ENCODE assay signal across 1 cellular context in genomic region chr19:40818480-40819399, GRCh38.
TF ChIP-seq lines count a peak whose summit lies in the region.
"Not testable (repeated sequence)": the region's sequence is repeated elsewhere in the genome, so short reads cannot be mapped to it uniquely, and the experiment has no call there.

No MANE protein-coding gene starts in this region.

TF ChIP-seq in HepG2, 621 proteins besides CTCF, POLR2A, EP300 and RAD21:
- TF ChIP-seq SALL1 (CRISPR knock-in tag; IDR thresholded peaks at IDR 0.05) (0 out of 2 replicates have a peak, but pooled peaks have one; percentile 6), KDM2A (CRISPR knock-in tag; IDR thresholded peaks at IDR 0.05; ENCODE audit: borderline replicate concordance, low read depth) (peak; percentile 33; the same call in 1 of the 2 replicates), SAP130 (CRISPR knock-in tag; IDR thresholded peaks at IDR 0.05; ENCODE audit: low read depth) (peak; percentile 24; the same call in 1 of the 2 replicates), GABPB1 (CRISPR knock-in tag; IDR thresholded peaks at IDR 0.05) (peak; percentile 40; the same call in 1 of the 2 replicates), ZNF574 (CRISPR knock-in tag; IDR thresholded peaks at IDR 0.05) (peak; percentile 38; the same call in 1 of the 2 replicates), THRA (CRISPR knock-in tag; IDR thresholded peaks at IDR 0.05; ENCODE audit: borderline replicate concordance) (peak; percentile 92), ZFY (CRISPR knock-in tag; IDR thresholded peaks at IDR 0.05) (peak; percentile 43; the same call in 1 of the 2 replicates), ZNF281 (CRISPR knock-in tag; IDR thresholded peaks at IDR 0.05; ENCODE audit: borderline replicate concordance) (0 out of 2 replicates have a peak, but pooled peaks have one; percentile 51), RARA (CRISPR knock-in tag; IDR thresholded peaks at IDR 0.05) (0 out of 2 replicates have a peak, but pooled peaks have one; percentile 29), RXRB (CRISPR knock-in tag; IDR thresholded peaks at IDR 0.05; ENCODE audit: borderline replicate concordance) (peak; percentile 83), HOXA3 (CRISPR knock-in tag; IDR thresholded peaks at IDR 0.05) (peak; percentile 48), HNF4A (CRISPR knock-in tag; IDR thresholded peaks at IDR 0.05) (peak; percentile 25; the same call in 1 of the 2 replicates), RXRA (CRISPR knock-in tag; IDR thresholded peaks at IDR 0.05) (peak; percentile 92), PHF21A (CRISPR knock-in tag; IDR thresholded peaks at IDR 0.05) (0 out of 2 replicates have a peak, but pooled peaks have one; percentile 19), NR2F6 (CRISPR knock-in tag; IDR thresholded peaks at IDR 0.05) (peak; percentile 55; the same call in 1 of the 2 replicates), STAG1 (CRISPR knock-in tag; IDR thresholded peaks at IDR 0.05) (peak; percentile 59), HDAC1 (CRISPR knock-in tag; IDR thresholded peaks at IDR 0.05) (0 out of 2 replicates have a peak, but pooled peaks have one; percentile 23), ZNF121 (CRISPR knock-in tag; IDR thresholded peaks at IDR 0.05) (peak; percentile 63)
- TF ChIP-seq, protein P1, sequence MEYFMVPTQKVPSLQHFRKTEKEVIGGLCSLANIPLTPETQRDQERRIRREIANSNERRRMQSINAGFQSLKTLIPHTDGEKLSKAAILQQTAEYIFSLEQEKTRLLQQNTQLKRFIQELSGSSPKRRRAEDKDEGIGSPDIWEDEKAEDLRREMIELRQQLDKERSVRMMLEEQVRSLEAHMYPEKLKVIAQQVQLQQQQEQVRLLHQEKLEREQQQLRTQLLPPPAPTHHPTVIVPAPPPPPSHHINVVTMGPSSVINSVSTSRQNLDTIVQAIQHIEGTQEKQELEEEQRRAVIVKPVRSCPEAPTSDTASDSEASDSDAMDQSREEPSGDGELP (IDR thresholded peaks at IDR 0.05; ENCODE audit: borderline replicate concordance, low read depth) = peak; percentile 75; the same call in 1 of the 2 replicates
- TF ChIP-seq, protein P2, sequence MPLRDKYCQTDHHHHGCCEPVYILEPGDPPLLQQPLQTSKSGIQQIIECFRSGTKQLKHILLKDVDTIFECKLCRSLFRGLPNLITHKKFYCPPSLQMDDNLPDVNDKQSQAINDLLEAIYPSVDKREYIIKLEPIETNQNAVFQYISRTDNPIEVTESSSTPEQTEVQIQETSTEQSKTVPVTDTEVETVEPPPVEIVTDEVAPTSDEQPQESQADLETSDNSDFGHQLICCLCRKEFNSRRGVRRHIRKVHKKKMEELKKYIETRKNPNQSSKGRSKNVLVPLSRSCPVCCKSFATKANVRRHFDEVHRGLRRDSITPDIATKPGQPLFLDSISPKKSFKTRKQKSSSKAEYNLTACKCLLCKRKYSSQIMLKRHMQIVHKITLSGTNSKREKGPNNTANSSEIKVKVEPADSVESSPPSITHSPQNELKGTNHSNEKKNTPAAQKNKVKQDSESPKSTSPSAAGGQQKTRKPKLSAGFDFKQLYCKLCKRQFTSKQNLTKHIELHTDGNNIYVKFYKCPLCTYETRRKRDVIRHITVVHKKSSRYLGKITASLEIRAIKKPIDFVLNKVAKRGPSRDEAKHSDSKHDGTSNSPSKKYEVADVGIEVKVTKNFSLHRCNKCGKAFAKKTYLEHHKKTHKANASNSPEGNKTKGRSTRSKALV (CRISPR knock-in tag; IDR thresholded peaks at IDR 0.05) = peak; percentile 66; the same call in 1 of the 2 replicates
- TF ChIP-seq, protein P3, sequence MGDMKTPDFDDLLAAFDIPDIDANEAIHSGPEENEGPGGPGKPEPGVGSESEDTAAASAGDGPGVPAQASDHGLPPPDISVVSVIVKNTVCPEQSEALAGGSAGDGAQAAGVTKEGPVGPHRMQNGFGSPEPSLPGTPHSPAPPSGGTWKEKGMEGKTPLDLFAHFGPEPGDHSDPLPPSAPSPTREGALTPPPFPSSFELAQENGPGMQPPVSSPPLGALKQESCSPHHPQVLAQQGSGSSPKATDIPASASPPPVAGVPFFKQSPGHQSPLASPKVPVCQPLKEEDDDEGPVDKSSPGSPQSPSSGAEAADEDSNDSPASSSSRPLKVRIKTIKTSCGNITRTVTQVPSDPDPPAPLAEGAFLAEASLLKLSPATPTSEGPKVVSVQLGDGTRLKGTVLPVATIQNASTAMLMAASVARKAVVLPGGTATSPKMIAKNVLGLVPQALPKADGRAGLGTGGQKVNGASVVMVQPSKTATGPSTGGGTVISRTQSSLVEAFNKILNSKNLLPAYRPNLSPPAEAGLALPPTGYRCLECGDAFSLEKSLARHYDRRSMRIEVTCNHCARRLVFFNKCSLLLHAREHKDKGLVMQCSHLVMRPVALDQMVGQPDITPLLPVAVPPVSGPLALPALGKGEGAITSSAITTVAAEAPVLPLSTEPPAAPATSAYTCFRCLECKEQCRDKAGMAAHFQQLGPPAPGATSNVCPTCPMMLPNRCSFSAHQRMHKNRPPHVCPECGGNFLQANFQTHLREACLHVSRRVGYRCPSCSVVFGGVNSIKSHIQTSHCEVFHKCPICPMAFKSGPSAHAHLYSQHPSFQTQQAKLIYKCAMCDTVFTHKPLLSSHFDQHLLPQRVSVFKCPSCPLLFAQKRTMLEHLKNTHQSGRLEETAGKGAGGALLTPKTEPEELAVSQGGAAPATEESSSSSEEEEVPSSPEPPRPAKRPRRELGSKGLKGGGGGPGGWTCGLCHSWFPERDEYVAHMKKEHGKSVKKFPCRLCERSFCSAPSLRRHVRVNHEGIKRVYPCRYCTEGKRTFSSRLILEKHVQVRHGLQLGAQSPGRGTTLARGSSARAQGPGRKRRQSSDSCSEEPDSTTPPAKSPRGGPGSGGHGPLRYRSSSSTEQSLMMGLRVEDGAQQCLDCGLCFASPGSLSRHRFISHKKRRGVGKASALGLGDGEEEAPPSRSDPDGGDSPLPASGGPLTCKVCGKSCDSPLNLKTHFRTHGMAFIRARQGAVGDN (CRISPR knock-in tag; IDR thresholded peaks at IDR 0.05) = peak; percentile 48
- TF ChIP-seq, protein P4, sequence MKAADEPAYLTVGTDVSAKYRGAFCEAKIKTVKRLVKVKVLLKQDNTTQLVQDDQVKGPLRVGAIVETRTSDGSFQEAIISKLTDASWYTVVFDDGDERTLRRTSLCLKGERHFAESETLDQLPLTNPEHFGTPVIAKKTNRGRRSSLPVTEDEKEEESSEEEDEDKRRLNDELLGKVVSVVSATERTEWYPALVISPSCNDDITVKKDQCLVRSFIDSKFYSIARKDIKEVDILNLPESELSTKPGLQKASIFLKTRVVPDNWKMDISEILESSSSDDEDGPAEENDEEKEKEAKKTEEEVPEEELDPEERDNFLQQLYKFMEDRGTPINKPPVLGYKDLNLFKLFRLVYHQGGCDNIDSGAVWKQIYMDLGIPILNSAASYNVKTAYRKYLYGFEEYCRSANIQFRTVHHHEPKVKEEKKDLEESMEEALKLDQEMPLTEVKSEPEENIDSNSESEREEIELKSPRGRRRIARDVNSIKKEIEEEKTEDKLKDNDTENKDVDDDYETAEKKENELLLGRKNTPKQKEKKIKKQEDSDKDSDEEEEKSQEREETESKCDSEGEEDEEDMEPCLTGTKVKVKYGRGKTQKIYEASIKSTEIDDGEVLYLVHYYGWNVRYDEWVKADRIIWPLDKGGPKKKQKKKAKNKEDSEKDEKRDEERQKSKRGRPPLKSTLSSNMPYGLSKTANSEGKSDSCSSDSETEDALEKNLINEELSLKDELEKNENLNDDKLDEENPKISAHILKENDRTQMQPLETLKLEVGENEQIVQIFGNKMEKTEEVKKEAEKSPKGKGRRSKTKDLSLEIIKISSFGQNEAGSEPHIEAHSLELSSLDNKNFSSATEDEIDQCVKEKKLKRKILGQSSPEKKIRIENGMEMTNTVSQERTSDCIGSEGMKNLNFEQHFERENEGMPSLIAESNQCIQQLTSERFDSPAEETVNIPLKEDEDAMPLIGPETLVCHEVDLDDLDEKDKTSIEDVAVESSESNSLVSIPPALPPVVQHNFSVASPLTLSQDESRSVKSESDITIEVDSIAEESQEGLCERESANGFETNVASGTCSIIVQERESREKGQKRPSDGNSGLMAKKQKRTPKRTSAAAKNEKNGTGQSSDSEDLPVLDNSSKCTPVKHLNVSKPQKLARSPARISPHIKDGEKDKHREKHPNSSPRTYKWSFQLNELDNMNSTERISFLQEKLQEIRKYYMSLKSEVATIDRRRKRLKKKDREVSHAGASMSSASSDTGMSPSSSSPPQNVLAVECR (CRISPR knock-in tag; IDR thresholded peaks at IDR 0.05; ENCODE audit: borderline replicate concordance) = 0 out of 2 replicates have a peak, but pooled peaks have one; percentile 18
- not testable (repeated sequence) for TF ChIP-seq NR2F6 (IDR thresholded peaks at IDR 0.05)
